ENCODE assay signal across 1 cellular context in genomic region chr11:121426476-121427454, GRCh38.
TF ChIP-seq lines count a peak whose summit lies in the region.

No MANE protein-coding gene starts in this region.

TF ChIP-seq in WTC11, 78 proteins besides CTCF, POLR2A, EP300 and RAD21 (continued from another document):
- 0 out of 2 replicates have a peak, but pooled peaks have one; percentile 34 for TF ChIP-seq ETV6 (CRISPR knock-in tag; IDR thresholded peaks at IDR 0.05)
- TF ChIP-seq, protein P1, sequence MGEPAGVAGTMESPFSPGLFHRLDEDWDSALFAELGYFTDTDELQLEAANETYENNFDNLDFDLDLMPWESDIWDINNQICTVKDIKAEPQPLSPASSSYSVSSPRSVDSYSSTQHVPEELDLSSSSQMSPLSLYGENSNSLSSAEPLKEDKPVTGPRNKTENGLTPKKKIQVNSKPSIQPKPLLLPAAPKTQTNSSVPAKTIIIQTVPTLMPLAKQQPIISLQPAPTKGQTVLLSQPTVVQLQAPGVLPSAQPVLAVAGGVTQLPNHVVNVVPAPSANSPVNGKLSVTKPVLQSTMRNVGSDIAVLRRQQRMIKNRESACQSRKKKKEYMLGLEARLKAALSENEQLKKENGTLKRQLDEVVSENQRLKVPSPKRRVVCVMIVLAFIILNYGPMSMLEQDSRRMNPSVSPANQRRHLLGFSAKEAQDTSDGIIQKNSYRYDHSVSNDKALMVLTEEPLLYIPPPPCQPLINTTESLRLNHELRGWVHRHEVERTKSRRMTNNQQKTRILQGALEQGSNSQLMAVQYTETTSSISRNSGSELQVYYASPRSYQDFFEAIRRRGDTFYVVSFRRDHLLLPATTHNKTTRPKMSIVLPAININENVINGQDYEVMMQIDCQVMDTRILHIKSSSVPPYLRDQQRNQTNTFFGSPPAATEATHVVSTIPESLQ (CRISPR knock-in tag; IDR thresholded peaks at IDR 0.05), result no peak
